In genomic region chr19:40819479-40820234, GRCh38 we compare ENCODE assay signal across 8 cellular contexts. TPM values are rescaled to one million over a fixed set of nuclear protein-coding genes. Genes with fewer than 3 reads are reported as not detected.
A peak's percentile ranks its signal among the peaks of the same experiment; 100 is the strongest.
DNase-seq lines count a peak whose midpoint lies in the region; ATAC-seq, FAIRE-seq and TF ChIP-seq lines count a peak whose summit lies in the region.
"Not testable (repeated sequence)": the region's sequence is repeated elsewhere in the genome, so short reads cannot be mapped to it uniquely, and the experiment has no call there.

No MANE protein-coding gene starts in this region.

- DNase-seq in ELR (ENCODE audit: low read depth) (peak; percentile 32), MV-4-11 (lab: John Stamatoyannopoulos, UW) (peak; percentile 63), activated T-cell treated with anti-CD3 and anti-CD28 coated beads for 48 hours (ENCODE audit: low read depth) (peak; percentile 46), dermis blood vessel endothelial cell (peak; percentile 47)
- not testable (repeated sequence) for DNase-seq in SK-N-SH; keratinocyte (ENCODE audit: low read depth, low spot score); sigmoid colon; aorta

- WGBS in SK-N-SH (ENCODE audit: low lambda C conversion rate): 49% methylated on average over 6 of the region's 6 CpGs
- WGBS in sigmoid colon, 2 donors: 44 to 46% methylated on average over 6 of the region's 6 CpGs
- WGBS in aorta, 2 donors: 44 to 46% methylated on average over 6 of the region's 6 CpGs

- peak; percentile 63 for TF ChIP-seq RAD21 in SK-N-SH (IDR thresholded peaks at IDR 0.05; ENCODE audit: low read length)

- not testable (repeated sequence) for TF ChIP-seq EP300 in SK-N-SH (IDR thresholded peaks at IDR 0.05; ENCODE audit: borderline replicate concordance in 1 of 2, low read depth in 1 of 2, low read length in 1 of 2); sigmoid colon (IDR thresholded peaks at IDR 0.05)

- intact Hi-C loops in sigmoid colon (cut with DNase I): loop anchor here (1.0 to 2.0 kb wide), 2 partner anchors 41 to 157 kb away; partner anchors contain the start of gene RAB4B
- intact Hi-C loops in aorta (cut with DNase I): loop anchor here (1.0 to 2.0 kb wide), 2 partner anchors 157 kb away; no protein-coding TSS in a partner anchor

- H3K4me2 ChIP-seq in SK-N-SH; keratinocyte (ENCODE audit: control insufficient read depth, extremely low read depth, insufficient read depth, low read depth, low read length): not testable (repeated sequence)

- H4K20me1 ChIP-seq in SK-N-SH (ENCODE audit: insufficient read depth); keratinocyte (ENCODE audit: control insufficient read depth, extremely low read depth, insufficient read depth, low read length): not testable (repeated sequence)

- TF ChIP-seq CTCF in SK-N-SH (IDR thresholded peaks at IDR 0.05): peak; percentile 73
- peak; percentile 32 to 55 (median 45) for TF ChIP-seq CTCF in keratinocyte (optimal IDR thresholded peaks at IDR 0.05 in 1 of 3, IDR thresholded peaks at IDR 0.05 in 1 of 3, conservative IDR thresholded peaks at IDR 0.05 in 1 of 3; ENCODE audit: extremely low read depth in 1 of 3, insufficient read depth in 2 of 3, low read length in 3 of 3)
- TF ChIP-seq CTCF in sigmoid colon (IDR thresholded peaks at IDR 0.05): peak; percentile 34 to 81 (median 77)

- not testable (repeated sequence) for H2AFZ ChIP-seq in SK-N-SH (ENCODE audit: low read depth); keratinocyte (ENCODE audit: control insufficient read depth, low read length)

- FAIRE-seq in keratinocyte (lab: Jason Lieb, UNC): not testable (repeated sequence)

- not testable (repeated sequence) for H3K9me2 ChIP-seq in SK-N-SH

- H3K79me2 ChIP-seq in SK-N-SH (ENCODE audit: insufficient read depth); keratinocyte (ENCODE audit: control insufficient read depth, insufficient read depth, low read length): not testable (repeated sequence)

- CTCF ChIA-PET in SK-N-SH (lab: Yijun Ruan, JAX): interaction anchor here (1.0 to 5.4 kb wide), 12 partner anchors 9 to 161 kb away, joined by 3 to 44 read pairs (median 3); partner anchors contain the start of gene MIA

- not testable (repeated sequence) for H3K9me1 ChIP-seq in keratinocyte (ENCODE audit: control insufficient read depth, extremely low read depth, insufficient read depth, low read length)

- not testable (repeated sequence) for H3K4me1 ChIP-seq in SK-N-SH (ENCODE audit: control insufficient read depth in 1 of 2, insufficient read depth in 2 of 2, low read depth in 1 of 2, low read length in 1 of 2); keratinocyte (ENCODE audit: control insufficient read depth, extremely low read depth, insufficient read depth, low read length); aorta (ENCODE audit: control insufficient read depth in 1 of 2, insufficient read depth in 2 of 2, low read length in 2 of 2)
- peaks cover 0 to 44% (median 28%) of the 10 kb centered on the region in 4 donors for H3K4me1 ChIP-seq in sigmoid colon

- ATAC-seq in aorta (ENCODE audit: low FRiP score): peak; percentile 74

- H3K36me3 ChIP-seq in SK-N-SH (replicated peaks in 1 of 2; ENCODE audit: control insufficient read depth in 1 of 2, insufficient read depth in 2 of 2, low read length in 1 of 2); keratinocyte (ENCODE audit: control insufficient read depth in 2 of 2, extremely low read depth in 1 of 2, insufficient read depth in 2 of 2, low read length in 2 of 2); sigmoid colon; aorta (ENCODE audit: control insufficient read depth in 1 of 2, insufficient read depth in 2 of 2, low read length in 1 of 2): not testable (repeated sequence)

- not testable (repeated sequence) for TF ChIP-seq POLR2A in sigmoid colon (IDR thresholded peaks at IDR 0.05)

- H3K9ac ChIP-seq in SK-N-SH; keratinocyte (ENCODE audit: control insufficient read depth, extremely low read depth, insufficient read depth, low read length): not testable (repeated sequence)

- H3K27ac ChIP-seq in SK-N-SH (ENCODE audit: low read depth in 2 of 2, low read length in 1 of 2); keratinocyte (ENCODE audit: control insufficient read depth, insufficient read depth, low read length); aorta (ENCODE audit: low read depth in 1 of 2, low read length in 2 of 2): not testable (repeated sequence)
- H3K27ac ChIP-seq in sigmoid colon: peak overlapping the region in 3 of 4 donors; percentile 73 to 81 (median 74)

- POLR2A ChIA-PET in SK-N-SH (lab: Yijun Ruan, JAX): not testable (repeated sequence)

- H3F3A ChIP-seq in SK-N-SH (replicated peaks; ENCODE audit: insufficient read depth): not testable (repeated sequence)

- H3K9me3 ChIP-seq in SK-N-SH; keratinocyte (ENCODE audit: control insufficient read depth, low read depth, low read length); sigmoid colon; aorta (ENCODE audit: control insufficient read depth, low read length): not testable (repeated sequence)

- not testable (repeated sequence) for H3K27me3 ChIP-seq in SK-N-SH (ENCODE audit: insufficient read depth); keratinocyte (ENCODE audit: control insufficient read depth, extremely low read depth, insufficient read depth, low read length); sigmoid colon; aorta (ENCODE audit: control insufficient read depth in 1 of 2, insufficient read depth in 2 of 2, low read length in 1 of 2)

- dilution Hi-C loops in keratinocyte (cut with MboI; ENCODE audit: extremely low pct_ligation_motif_present, low sequenced_read_pairs): not testable (repeated sequence)

- not testable (repeated sequence) for H3K4me3 ChIP-seq in SK-N-SH (ENCODE audit: low read depth in 2 of 2, low read length in 1 of 2); keratinocyte (ENCODE audit: control insufficient read depth in 2 of 3, extremely low read depth in 1 of 3, insufficient read depth in 2 of 3, low read depth in 1 of 3, low read length in 3 of 3); sigmoid colon; aorta (ENCODE audit: low read length in 2 of 2)

RNA-seq across cellular contexts. Expression of gene EGLN2, which starts 20.7 kb away (rescaled TPM):
- polyA plus RNA-seq in SK-N-SH (2012; rRNA removed): 39.7 and 43.0 TPM in 2 replicates
- polyA plus RNA-seq in SK-N-SH (2012; cell fraction: cytosol; rRNA removed): 15.8 and 28.4 TPM in 2 replicates
- polyA plus RNA-seq in SK-N-SH (2012; cell fraction: nucleus; rRNA removed): 68.5 and 79.1 TPM in 2 replicates
- total RNA-seq in dermis blood vessel endothelial cell: 159 and 197 TPM in 2 replicates
- 31.6 to 57.0 TPM (median 41.0 TPM) in 3 replicates for polyA plus RNA-seq in keratinocyte
- polyA plus RNA-seq in keratinocyte (2011; ENCODE audit: low read depth): 7.2 TPM
- polyA plus RNA-seq in keratinocyte (2011; cell fraction: cytosol; rRNA removed): 27.7 and 50.2 TPM in 2 replicates
- 39.8 and 58.0 TPM in 2 replicates for polyA plus RNA-seq in keratinocyte (2011; cell fraction: nucleus; rRNA removed)
- polyA plus RNA-seq in keratinocyte (2012; ENCODE audit: low replicate concordance): 27.9 and 71.5 TPM in 2 replicates
- 40.5 to 110 TPM (median 61.5 TPM) in 3 replicates for polyA minus RNA-seq in keratinocyte
- 56.8 TPM for polyA minus RNA-seq in keratinocyte (2011; cell fraction: cytosol; rRNA and poly(A)+ RNA removed)
- polyA minus RNA-seq in keratinocyte (2011; cell fraction: nucleus; rRNA and poly(A)+ RNA removed): 23.4 and 25.2 TPM in 2 replicates
- total RNA-seq in sigmoid colon: 100 to 1,000 TPM in 1 of 4 donors, 10 to 100 TPM in 3; 60.9 to 106 (median 87.6) TPM
- 100 to 1,000 TPM in 2 of 3 donors, 10 to 100 TPM in 1; 88.9 to 105 (median 101) TPM for polyA plus RNA-seq in sigmoid colon
- 100 to 1,000 TPM in 1 of 2 donors, 10 to 100 TPM in 1; 85.7 to 102 TPM for total RNA-seq in aorta
- 100 to 1,000 TPM in 1 of 2 donors, 10 to 100 TPM in 1; 60.0 to 120 TPM for polyA plus RNA-seq in aorta

RNA-seq across cellular contexts. Expression of gene CYP2A6, which starts 30.6 kb away (rescaled TPM):
- polyA plus RNA-seq in SK-N-SH (2012; rRNA removed): not detected in 2 replicates
- polyA plus RNA-seq in SK-N-SH (2012; cell fraction: cytosol; rRNA removed): not detected in 2 replicates
- not detected in 2 replicates for polyA plus RNA-seq in SK-N-SH (2012; cell fraction: nucleus; rRNA removed)
- not detected in 2 replicates for total RNA-seq in dermis blood vessel endothelial cell
- polyA plus RNA-seq in keratinocyte: not detected in 3 replicates
- polyA plus RNA-seq in keratinocyte (2011; ENCODE audit: low read depth): not detected
- polyA plus RNA-seq in keratinocyte (2011; cell fraction: cytosol; rRNA removed): not detected in 2 replicates
- polyA plus RNA-seq in keratinocyte (2011; cell fraction: nucleus; rRNA removed): not detected in 2 replicates
- not detected in 2 replicates for polyA plus RNA-seq in keratinocyte (2012; ENCODE audit: low replicate concordance)
- not detected in 3 replicates for polyA minus RNA-seq in keratinocyte
- not detected for polyA minus RNA-seq in keratinocyte (2011; cell fraction: cytosol; rRNA and poly(A)+ RNA removed)
- not detected in 2 replicates for polyA minus RNA-seq in keratinocyte (2011; cell fraction: nucleus; rRNA and poly(A)+ RNA removed)
- total RNA-seq in sigmoid colon: 1 to 10 TPM in 1 of 4 donors, not detected in 3; 1.8 TPM
- polyA plus RNA-seq in sigmoid colon: not detected
- not detected for total RNA-seq in aorta
- polyA plus RNA-seq in aorta: under 1 TPM in 1 of 2 donors, not detected in 1; 0.38 TPM

RNA-seq across cellular contexts. Expression of gene RAB4B, which starts 41.6 kb away (rescaled TPM):
- 49.1 and 53.2 TPM in 2 replicates for polyA plus RNA-seq in SK-N-SH (2012; rRNA removed)
- 25.6 and 37.3 TPM in 2 replicates for polyA plus RNA-seq in SK-N-SH (2012; cell fraction: cytosol; rRNA removed)
- polyA plus RNA-seq in SK-N-SH (2012; cell fraction: nucleus; rRNA removed): 72.9 and 92.4 TPM in 2 replicates
- 15.6 and 21.3 TPM in 2 replicates for total RNA-seq in dermis blood vessel endothelial cell
- 13.2 to 17.1 TPM (median 15.0 TPM) in 3 replicates for polyA plus RNA-seq in keratinocyte
- 3.4 TPM for polyA plus RNA-seq in keratinocyte (2011; ENCODE audit: low read depth)
- 7.1 and 14.2 TPM in 2 replicates for polyA plus RNA-seq in keratinocyte (2011; cell fraction: cytosol; rRNA removed)
- 21.7 and 25.9 TPM in 2 replicates for polyA plus RNA-seq in keratinocyte (2011; cell fraction: nucleus; rRNA removed)
- 15.7 and 20.3 TPM in 2 replicates for polyA plus RNA-seq in keratinocyte (2012; ENCODE audit: low replicate concordance)
- 7.4 to 21.5 TPM (median 7.7 TPM) in 3 replicates for polyA minus RNA-seq in keratinocyte
- 11.7 TPM for polyA minus RNA-seq in keratinocyte (2011; cell fraction: cytosol; rRNA and poly(A)+ RNA removed)
- polyA minus RNA-seq in keratinocyte (2011; cell fraction: nucleus; rRNA and poly(A)+ RNA removed): 1.9 and 2.9 TPM in 2 replicates
- total RNA-seq in sigmoid colon: 10 to 100 TPM; 15.6 to 21.3 (median 19.2) TPM
- polyA plus RNA-seq in sigmoid colon: 10 to 100 TPM; 39.0 to 76.5 (median 58.3) TPM
- total RNA-seq in aorta: 10 to 100 TPM; 28.1 to 33.3 TPM
- polyA plus RNA-seq in aorta: 10 to 100 TPM; 19.3 to 67.2 TPM

RNA-seq across cellular contexts. Expression of gene MIA, which starts 44.3 kb away (rescaled TPM):
- polyA plus RNA-seq in SK-N-SH (2012; rRNA removed) (0.47 TPM in 1 of 2 replicates, not detected in the other), keratinocyte (3.4 to 7.4 TPM (median 5.5 TPM) in 3 replicates), sigmoid colon (10 to 100 TPM in 1 of 3 donors, 1 to 10 TPM in 1, not detected in 1; 2.1 to 11.3 TPM), aorta (not detected)
- polyA plus RNA-seq in SK-N-SH (2012; cell fraction: cytosol; rRNA removed): 0.38 TPM in 1 of 2 replicates, not detected in the other
- 0.22 and 0.50 TPM in 2 replicates for polyA plus RNA-seq in SK-N-SH (2012; cell fraction: nucleus; rRNA removed)
- total RNA-seq in dermis blood vessel endothelial cell (0.68 TPM in 1 of 2 replicates, not detected in the other), sigmoid colon (10 to 100 TPM in 3 of 4 donors, 1 to 10 TPM in 1; 9.1 to 19.1 (median 15.7) TPM), aorta (1 to 10 TPM; 1.7 to 3.6 TPM)
- not detected for polyA plus RNA-seq in keratinocyte (2011; ENCODE audit: low read depth)
- polyA plus RNA-seq in keratinocyte (2011; cell fraction: cytosol; rRNA removed): 2.2 and 6.2 TPM in 2 replicates
- 0.76 and 3.1 TPM in 2 replicates for polyA plus RNA-seq in keratinocyte (2011; cell fraction: nucleus; rRNA removed)
- 2.2 and 15.4 TPM in 2 replicates for polyA plus RNA-seq in keratinocyte (2012; ENCODE audit: low replicate concordance)
- polyA minus RNA-seq in keratinocyte: 2.4 to 8.9 TPM (median 5.7 TPM) in 3 replicates
- not detected for polyA minus RNA-seq in keratinocyte (2011; cell fraction: cytosol; rRNA and poly(A)+ RNA removed)
- 3.2 TPM in 1 of 2 replicates, not detected in the other for polyA minus RNA-seq in keratinocyte (2011; cell fraction: nucleus; rRNA and poly(A)+ RNA removed)
